ENCODE assay signal across 8 cellular contexts in genomic region chr9:93097496-93098205, GRCh38. TPM values are rescaled to one million over a fixed set of nuclear protein-coding genes. Genes with fewer than 3 reads are reported as not detected.
DNase-seq lines count a peak whose midpoint lies in the region; ATAC-seq and TF ChIP-seq lines count a peak whose summit lies in the region.

No MANE protein-coding gene starts in this region.

- H3K4me3 Mint-ChIP-seq in activated CD8-positive, alpha-beta T cell treated with anti-CD3 and anti-CD28 coated beads for 36 hours, result peak overlapping the region; percentile 86

- H3K4me1 Mint-ChIP-seq in activated CD8-positive, alpha-beta T cell treated with anti-CD3 and anti-CD28 coated beads for 36 hours (ENCODE audit: low read depth), result peaks cover 59% of the 10 kb centered on the region

- no peaks in the 10 kb centered on the region for H3K27me3 ChIP-seq in left ventricle myocardium inferior (ENCODE audit: low read depth)

- CTCF ChIA-PET in activated CD8-positive, alpha-beta T cell treated with anti-CD3 and anti-CD28 coated beads for 36 hours (lab: Charles Lee), result interaction anchor here (1.0 to 4.4 kb wide), 2 partner anchors 12 to 42 kb away, joined by 3 to 25 read pairs; no protein-coding TSS in a partner anchor

- no peak for ATAC-seq in activated CD8-positive, alpha-beta T cell treated with anti-CD3 and anti-CD28 coated beads for 36 hours
- ATAC-seq in HG03342 (IDR thresholded peaks at IDR 0.05; ENCODE audit: unreplicated experiment), result no peak

- no peaks in the 10 kb centered on the region for H3K9me3 ChIP-seq in left ventricle myocardium inferior (replicated peaks)

- peaks cover 68% of the 10 kb centered on the region for H3K4me1 ChIP-seq in left ventricle myocardium inferior

- peaks cover 11% of the 10 kb centered on the region for H3K36me3 Mint-ChIP-seq in activated CD8-positive, alpha-beta T cell treated with anti-CD3 and anti-CD28 coated beads for 36 hours (ENCODE audit: low read depth)

- H3K9me3 Mint-ChIP-seq in activated CD8-positive, alpha-beta T cell treated with anti-CD3 and anti-CD28 coated beads for 36 hours, result peaks cover 4% of the 10 kb centered on the region

- H3K27ac ChIP-seq in left ventricle myocardium inferior (replicated peaks), result peak overlapping the region; percentile 93

- POLR2A ChIA-PET in activated CD8-positive, alpha-beta T cell treated with anti-CD3 and anti-CD28 coated beads for 36 hours (lab: Charles Lee), result interaction anchor here (1.0 to 1.9 kb wide), 8 partner anchors 10 to 353 kb away, joined by 3 to 9 read pairs (median 4); partner anchors contain the start of gene NINJ1

- H3K36me3 ChIP-seq in left ventricle myocardium inferior, result no peaks in the 10 kb centered on the region

- no peak for TF ChIP-seq CTCF in activated CD8-positive, alpha-beta T cell treated with anti-CD3 and anti-CD28 coated beads for 36 hours (IDR thresholded peaks at IDR 0.05)
- TF ChIP-seq CTCF in left ventricle myocardium inferior (IDR thresholded peaks at IDR 0.05; ENCODE audit: borderline replicate concordance), result no peak

- DNase-seq in ELR (ENCODE audit: low read depth) (peak; percentile 26), left ventricle myocardium inferior (no peak), renal cortical epithelial cell (ENCODE audit: low read depth) (peak; percentile 16), NCI-H146 (lab: John Stamatoyannopoulos, UW) (no peak), GM19238 (ENCODE audit: insufficient read length, low spot score) (no peak), NCI-H2081 treated with DMSO at 0.1 percent for 48 hours (lab: John Stamatoyannopoulos, UW) (no peak)
- DNase-seq in activated CD8-positive, alpha-beta T cell treated with anti-CD3 and anti-CD28 coated beads for 36 hours, result peak; percentile 20

- H3K4me3 ChIP-seq in left ventricle myocardium inferior, result peak overlapping the region; percentile 97

- no peaks in the 10 kb centered on the region for H3K27me3 Mint-ChIP-seq in activated CD8-positive, alpha-beta T cell treated with anti-CD3 and anti-CD28 coated beads for 36 hours

- intact Hi-C loops in activated CD8-positive, alpha-beta T cell treated with anti-CD3 and anti-CD28 coated beads for 36 hours (cut with micrococcal nuclease), result loop anchor here (5.0 to 10.0 kb wide), 3 partner anchors 35 to 133 kb away; partner anchors contain the start of gene NINJ1
- intact Hi-C loops in left ventricle myocardium inferior (cut with micrococcal nuclease), result no loop called here

- peak overlapping the region; percentile 85 for H3K27ac Mint-ChIP-seq in activated CD8-positive, alpha-beta T cell treated with anti-CD3 and anti-CD28 coated beads for 36 hours

RNA-seq across cellular contexts. Expression of gene CARD19, which starts 1.6 kb away (rescaled TPM):
- 10 to 100 TPM; 42.9 to 43.4 TPM for total RNA-seq in activated CD8-positive, alpha-beta T cell treated with anti-CD3 and anti-CD28 coated beads for 36 hours
- total RNA-seq in left ventricle myocardium inferior (35.8 TPM), renal cortical epithelial cell (38.0 and 71.7 TPM in 2 replicates)

RNA-seq across cellular contexts. Expression of gene NINJ1, which starts 36.4 kb away (rescaled TPM):
- 100 to 1,000 TPM; 118 to 120 TPM for total RNA-seq in activated CD8-positive, alpha-beta T cell treated with anti-CD3 and anti-CD28 coated beads for 36 hours
- total RNA-seq in left ventricle myocardium inferior (53.7 TPM), renal cortical epithelial cell (35.1 and 81.8 TPM in 2 replicates)

RNA-seq across cellular contexts. Expression of gene SUSD3, which starts 39.1 kb away (rescaled TPM):
- 10 to 100 TPM; 34.6 to 36.7 TPM for total RNA-seq in activated CD8-positive, alpha-beta T cell treated with anti-CD3 and anti-CD28 coated beads for 36 hours
- total RNA-seq in left ventricle myocardium inferior (0.60 TPM), renal cortical epithelial cell (5.1 and 6.9 TPM in 2 replicates)

Comparison
In these comparisons a context has a peak if more than half of its experiments do, and no peak if none do; other contexts are left out.
1. DNase-seq: peak in ELR (single experiment), activated CD8-positive, alpha-beta T cell treated with anti-CD3 and anti-CD28 coated beads for 36 hours (single experiment) and renal cortical epithelial cell (single experiment); none in left ventricle myocardium inferior (single experiment), NCI-H146 (single experiment), GM19238 (single experiment) and NCI-H2081 treated with DMSO at 0.1 percent for 48 hours (single experiment).